Comparison of ENCODE assay signal across 8 cellular contexts in the genomic region with DNA sequence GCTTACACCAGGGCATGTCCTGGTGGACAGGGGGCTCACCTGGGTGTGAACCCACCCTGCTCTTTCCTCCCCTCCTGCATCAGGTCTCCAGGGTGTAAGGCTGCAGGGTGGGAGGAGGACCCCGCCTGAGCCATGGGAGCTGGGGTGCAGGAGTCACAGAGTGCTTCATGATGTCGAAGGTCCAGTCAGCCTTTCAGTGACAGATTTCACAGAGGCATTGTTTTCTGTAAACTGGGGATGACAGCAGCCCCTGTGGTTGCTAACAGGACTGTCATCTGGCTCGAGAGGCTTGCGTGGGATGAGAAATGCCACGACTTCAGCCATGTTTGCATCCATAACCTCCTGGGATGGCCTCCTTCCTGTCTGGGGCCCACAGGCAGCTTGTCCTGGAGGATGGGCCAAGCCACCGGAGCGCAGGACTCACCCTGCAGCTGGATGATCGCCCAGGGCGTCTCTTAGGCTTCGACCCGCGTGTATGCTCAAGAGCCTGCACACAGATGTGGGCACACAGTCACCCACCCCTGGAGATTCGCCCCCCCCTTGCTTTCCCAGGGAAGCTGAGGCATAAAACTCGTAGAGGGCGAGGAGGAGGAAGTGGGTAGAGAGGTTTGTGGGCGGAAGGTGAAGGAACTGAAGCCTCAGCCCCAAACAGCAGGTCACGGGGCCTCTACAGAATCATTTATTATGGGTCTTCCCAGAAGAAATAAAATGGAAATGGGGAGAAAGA. TPM values are rescaled to one million over a fixed set of nuclear protein-coding genes. Genes with fewer than 3 reads are reported as not detected.
DNase-seq lines count a peak whose midpoint lies in the region; ATAC-seq and TF ChIP-seq lines count a peak whose summit lies in the region.

No MANE protein-coding gene starts in this region.

- in situ Hi-C loops in G401 (cut with HindIII; ENCODE audit: low sequenced_read_pairs) = no loop called here

- H3K4me3 Mint-ChIP-seq in neural progenitor cell = peak overlapping the region; percentile 38

- H3K4me3 ChIP-seq in OCI-LY7 (ENCODE audit: low read depth, low read length, poor library complexity, severe bottlenecking) (no peak overlapping the region), neural progenitor cell (no peak overlapping the region)

- H3K27me3 Mint-ChIP-seq in neural progenitor cell (ENCODE audit: insufficient read depth, low read depth) = peaks cover 8% of the 10 kb centered on the region

- POLR2A ChIA-PET in OCI-LY7 (lab: Charles Lee) = interaction anchor here (1.0 to 1.6 kb wide), 2 partner anchors 150 to 187 kb away, joined by 3 to 4 read pairs; partner anchors contain the start of gene IL27RA

- CTCF ChIA-PET in OCI-LY7 (lab: Charles Lee; ENCODE audit: unreplicated experiment) = interaction anchor here (0.6 to 0.9 kb wide), 3 partner anchors 29 to 122 kb away, joined by 3 read pairs; no protein-coding TSS in a partner anchor

- peaks cover 28% of the 10 kb centered on the region for H3K27me3 ChIP-seq in neural progenitor cell

- H3K27ac Mint-ChIP-seq in neural progenitor cell = peak overlapping the region; percentile 81

- H2AFZ ChIP-seq in OCI-LY7 (ENCODE audit: low read length) (peak overlapping the region; percentile 56; the same call in 1 of the 2 replicates), neural progenitor cell (replicated peaks) (peak overlapping the region; percentile 9)

- H3K9ac ChIP-seq in neural progenitor cell = no peak overlapping the region

- H4K20me1 ChIP-seq in OCI-LY7 (ENCODE audit: insufficient read depth, low read length) (no peaks in the 10 kb centered on the region), neural progenitor cell (ENCODE audit: low read depth) (no peaks in the 10 kb centered on the region)

- peaks cover 7% of the 10 kb centered on the region for H3F3A ChIP-seq in neural progenitor cell (ENCODE audit: low read depth)

- H3K9me3 ChIP-seq in OCI-LY7 (ENCODE audit: low read length) (no peaks in the 10 kb centered on the region), neural progenitor cell (ENCODE audit: low read depth) (no peaks in the 10 kb centered on the region)

- H3K79me2 ChIP-seq in OCI-LY7 (ENCODE audit: insufficient read depth, low read depth, low read length) = no peaks in the 10 kb centered on the region
- no peaks in the 10 kb centered on the region for H3K79me2 ChIP-seq in neural progenitor cell (ENCODE audit: low read depth)

- H3K4me1 ChIP-seq in OCI-LY7 (ENCODE audit: insufficient read depth, low read length, poor library complexity, severe bottlenecking) = peaks cover 36% of the 10 kb centered on the region
- peaks cover 20% of the 10 kb centered on the region for H3K4me1 ChIP-seq in neural progenitor cell

- peak overlapping the region; percentile 37 for H3K4me2 ChIP-seq in OCI-LY7 (ENCODE audit: low read length)
- peak overlapping the region; percentile 66 for H3K4me2 ChIP-seq in neural progenitor cell

- no peak for ATAC-seq in HG02840 (IDR thresholded peaks at IDR 0.05; ENCODE audit: low FRiP score, unreplicated experiment)
- no peak for ATAC-seq in HG03139 (IDR thresholded peaks at IDR 0.05; ENCODE audit: unreplicated experiment)

- BruUV-seq in OCI-LY7 (replicated peaks; lab: Mats Ljungman, UMichigan) = no TSS peak

- peak; percentile 56 for DNase-seq in GM10266 (ENCODE audit: extremely low spot score)
- DNase-seq in OCI-LY7 (ENCODE audit: low spot score) = no peak
- peak in 6 of 61 donors; percentile 9 to 37 (median 29) for DNase-seq in caudate nucleus (lab: John Stamatoyannopoulos, UW)
- DNase-seq in neural progenitor cell (ENCODE audit: low spot score) = peak; percentile 29
- DNase-seq in G401 (ENCODE audit: low spot score) = no peak
- DNase-seq in Kasumi-1 (lab: John Stamatoyannopoulos, UW) = no peak

- no peaks in the 10 kb centered on the region for H3K9me2 ChIP-seq in OCI-LY7 (ENCODE audit: insufficient read depth, low read length)

- no peaks in the 10 kb centered on the region for H3K36me3 Mint-ChIP-seq in neural progenitor cell

- H3K27ac ChIP-seq in OCI-LY7 (ENCODE audit: low read depth, low read length, poor library complexity, severe bottlenecking) = no peak overlapping the region
- peak overlapping the region; percentile 67 for H3K27ac ChIP-seq in caudate nucleus (ENCODE audit: low read depth, low read length)
- H3K27ac ChIP-seq in neural progenitor cell = no peak overlapping the region

- peaks cover 30% of the 10 kb centered on the region for H3K4me1 Mint-ChIP-seq in neural progenitor cell

- H3K9me3 Mint-ChIP-seq in neural progenitor cell = no peaks in the 10 kb centered on the region

- no peaks in the 10 kb centered on the region for H3K36me3 ChIP-seq in OCI-LY7 (ENCODE audit: insufficient read depth, low read length)
- H3K36me3 ChIP-seq in neural progenitor cell = no peaks in the 10 kb centered on the region

- intact Hi-C loops in OCI-LY7 (cut with micrococcal nuclease; ENCODE audit: unreplicated experiment) = loop anchor here (5.0 kb wide), 1 partner anchor 70 kb away; the partner anchor contains the start of gene DCAF15

- TF ChIP-seq CTCF in GM10266 (IDR thresholded peaks at IDR 0.05; ENCODE audit: control insufficient read depth, insufficient read depth, low read depth, missing control alignments) = no peak
- no peak for TF ChIP-seq CTCF in OCI-LY7 (conservative IDR thresholded peaks at IDR 0.05; ENCODE audit: low read length)
- TF ChIP-seq CTCF in neural progenitor cell (IDR thresholded peaks at IDR 0.05) = no peak

RNA-seq across cellular contexts. Expression of gene NANOS3, which starts 4.9 kb away (rescaled TPM):
- not detected in 2 replicates for total RNA-seq in OCI-LY7 (2014; rRNA removed; shearing (Covaris generic))
- total RNA-seq in OCI-LY7 (2022) (not detected in 2 replicates), neural progenitor cell (ENCODE audit: low replicate concordance) (not detected in 2 replicates)
- 3.0 and 6.3 TPM in 2 replicates for total RNA-seq in G401 (2014; rRNA removed; shearing (Covaris generic))

RNA-seq across cellular contexts. Expression of gene BRME1, which starts 24.1 kb away (rescaled TPM):
- 2.5 and 4.5 TPM in 2 replicates for total RNA-seq in OCI-LY7 (2014; rRNA removed; shearing (Covaris generic))
- total RNA-seq in OCI-LY7 (2022) (7.1 and 7.2 TPM in 2 replicates), neural progenitor cell (ENCODE audit: low replicate concordance) (0.49 and 4.1 TPM in 2 replicates)
- total RNA-seq in G401 (2014; rRNA removed; shearing (Covaris generic)) = 2.9 and 6.6 TPM in 2 replicates

RNA-seq across cellular contexts. Expression of gene CC2D1A, which starts 24.1 kb away (rescaled TPM):
- total RNA-seq in OCI-LY7 (2014; rRNA removed; shearing (Covaris generic)) = 18.7 and 23.3 TPM in 2 replicates
- 44.0 and 48.3 TPM in 2 replicates for total RNA-seq in OCI-LY7 (2022)
- 8.1 and 22.0 TPM in 2 replicates for total RNA-seq in neural progenitor cell (ENCODE audit: low replicate concordance)
- 11.9 and 17.5 TPM in 2 replicates for total RNA-seq in G401 (2014; rRNA removed; shearing (Covaris generic))

RNA-seq across cellular contexts. Expression of gene PODNL1, which starts 56.4 kb away (rescaled TPM):
- total RNA-seq in OCI-LY7 (2014; rRNA removed; shearing (Covaris generic)) = 0.16 TPM in 1 of 2 replicates, not detected in the other
- total RNA-seq in OCI-LY7 (2022) = 0.20 TPM in 1 of 2 replicates, not detected in the other
- total RNA-seq in neural progenitor cell (ENCODE audit: low replicate concordance) = 1.9 TPM in 1 of 2 replicates, not detected in the other
- total RNA-seq in G401 (2014; rRNA removed; shearing (Covaris generic)) = 0.92 TPM in 1 of 2 replicates, not detected in the other

Comparison
In these comparisons a context has a peak if more than half of its experiments do, and no peak if none do; other contexts are left out.
1. DNase-seq: peak in GM10266 (single experiment) and neural progenitor cell (single experiment); none in OCI-LY7 (single experiment), G401 (single experiment) and Kasumi-1 (0 of 2).